8 cellular contexts compared by ENCODE assay signal in genomic region chr19:21505459-21506393, GRCh38. TPM values are rescaled to one million over a fixed set of nuclear protein-coding genes. Genes with fewer than 3 reads are reported as not detected.
DNase-seq lines count a peak whose midpoint lies in the region; ATAC-seq, FAIRE-seq and TF ChIP-seq lines count a peak whose summit lies in the region.

TSS of gene ZNF429 (plus strand) at chr19:21505602. CDS start at chr19:21505772, 170 bp downstream.

- H3K27ac ChIP-seq in keratinocyte (ENCODE audit: control insufficient read depth, insufficient read depth, low read length): peak within 1 kb of the TSS; percentile 91

- H3K9ac ChIP-seq in keratinocyte (ENCODE audit: control insufficient read depth, extremely low read depth, insufficient read depth, low read length): peak within 1 kb of the TSS; percentile 95

- FAIRE-seq in keratinocyte (lab: Jason Lieb, UNC): peak; percentile 84

- H3K4me1 ChIP-seq in keratinocyte (ENCODE audit: control insufficient read depth, extremely low read depth, insufficient read depth, low read length): no peaks in the 10 kb centered on the region

- ATAC-seq in HG03196 (IDR thresholded peaks at IDR 0.05; ENCODE audit: unreplicated experiment): peak; percentile 100

- H3K9me3 ChIP-seq in keratinocyte (ENCODE audit: control insufficient read depth, low read depth, low read length): peaks cover 2% of the 10 kb centered on the region

- no peaks in the 10 kb centered on the region for H3K9me1 ChIP-seq in keratinocyte (ENCODE audit: control insufficient read depth, extremely low read depth, insufficient read depth, low read length)

- dilution Hi-C loops in keratinocyte (cut with MboI; ENCODE audit: extremely low pct_ligation_motif_present, low sequenced_read_pairs): no loop called here

- H3K4me2 ChIP-seq in keratinocyte (ENCODE audit: control insufficient read depth, extremely low read depth, insufficient read depth, low read depth, low read length): peak within 1 kb of the TSS; percentile 56

- peak within 1 kb of the TSS; percentile 85 to 93 (median 88) for H3K4me3 ChIP-seq in keratinocyte (ENCODE audit: control insufficient read depth in 2 of 3, extremely low read depth in 1 of 3, insufficient read depth in 2 of 3, low read depth in 1 of 3, low read length in 3 of 3)

- in situ Hi-C loops in GM18951 (cut with MboI; ENCODE audit: low sequenced_read_pairs, unreplicated experiment): no loop called here

- no peaks in the 10 kb centered on the region for H4K20me1 ChIP-seq in keratinocyte (ENCODE audit: control insufficient read depth, extremely low read depth, insufficient read depth, low read length)

- peak; percentile 77 for TF ChIP-seq POLR2A in GM18951 (IDR thresholded peaks at IDR 0.05; ENCODE audit: extremely low read depth, insufficient read depth, insufficient read length)

- no peaks in the 10 kb centered on the region for H3K36me3 ChIP-seq in keratinocyte (ENCODE audit: control insufficient read depth in 2 of 2, extremely low read depth in 1 of 2, insufficient read depth in 2 of 2, low read length in 2 of 2)

- TF ChIP-seq CTCF in keratinocyte (optimal IDR thresholded peaks at IDR 0.05 in 1 of 3, IDR thresholded peaks at IDR 0.05 in 1 of 3, conservative IDR thresholded peaks at IDR 0.05 in 1 of 3; ENCODE audit: extremely low read depth in 1 of 3, insufficient read depth in 2 of 3, low read length in 3 of 3): no peak

- H3K79me2 ChIP-seq in keratinocyte (ENCODE audit: control insufficient read depth, insufficient read depth, low read length): no peaks in the 10 kb centered on the region

- H3K27me3 ChIP-seq in keratinocyte (ENCODE audit: control insufficient read depth, extremely low read depth, insufficient read depth, low read length): no peaks in the 10 kb centered on the region

- DNase-seq in AG08396 (ENCODE audit: low spot score) (peak; percentile 94), NCI-H345 (lab: John Stamatoyannopoulos, UW) (peak; percentile 88), cerebellar nuclear complex (lab: John Stamatoyannopoulos, UW) (peak; percentile 69 to 95), keratinocyte (ENCODE audit: low read depth, low spot score) (no peak)
- peak; percentile 82 for DNase-seq in activated CD4-positive, CD25-positive, alpha-beta regulatory T cell treated with anti-CD3 and anti-CD28 coated beads, Interleukin-2, amount 50 U/mL, for 72 hours
- peak; percentile 79 to 85 (median 82) for DNase-seq in stimulated activated CD4-positive, alpha-beta T cell treated with anti-CD3 and anti-CD28 coated beads, Interleukin-12 subunit alpha, Interleukin-12 subunit beta, amount 100 ng/mL, for 48 hours (ENCODE audit: low read depth in 2 of 3, low spot score in 1 of 3)

- peak within 1 kb of the TSS; percentile 99 for H2AFZ ChIP-seq in keratinocyte (ENCODE audit: control insufficient read depth, low read length)

RNA-seq across cellular contexts. Expression of gene ZNF429, which starts in this region (rescaled TPM):
- polyA plus RNA-seq in keratinocyte: 3.4 to 5.2 TPM (median 4.4 TPM) in 3 replicates
- polyA plus RNA-seq in keratinocyte (2011; ENCODE audit: low read depth): 2.9 TPM
- polyA plus RNA-seq in keratinocyte (2011; cell fraction: cytosol; rRNA removed): 3.6 and 4.9 TPM in 2 replicates
- polyA plus RNA-seq in keratinocyte (2011; cell fraction: nucleus; rRNA removed): 7.2 and 8.9 TPM in 2 replicates
- 2.5 and 4.1 TPM in 2 replicates for polyA plus RNA-seq in keratinocyte (2012; ENCODE audit: low replicate concordance)
- polyA minus RNA-seq in keratinocyte: 2.1 to 6.7 TPM (median 5.9 TPM) in 3 replicates
- 2.5 TPM for polyA minus RNA-seq in keratinocyte (2011; cell fraction: cytosol; rRNA and poly(A)+ RNA removed)
- polyA minus RNA-seq in keratinocyte (2011; cell fraction: nucleus; rRNA and poly(A)+ RNA removed): 8.7 and 11.1 TPM in 2 replicates
